8 cellular contexts compared by ENCODE assay signal in genomic region chr15:90931737-90932659, GRCh38. TPM values are rescaled to one million over a fixed set of nuclear protein-coding genes. Genes with fewer than 3 reads are reported as not detected.
DNase-seq lines count a peak whose midpoint lies in the region; ATAC-seq and TF ChIP-seq lines count a peak whose summit lies in the region.

Gene HDDC3 (minus strand): TSS chr15:90932549. CDS start chr15:90932540, 9 bp downstream.

- H3K27me3 ChIP-seq in right lobe of liver = no peaks in the 10 kb centered on the region

- peak; percentile 39 for ATAC-seq in GM19328 (IDR thresholded peaks at IDR 0.05; ENCODE audit: unreplicated experiment)
- peak; percentile 41 for ATAC-seq in HG03469 (IDR thresholded peaks at IDR 0.05; ENCODE audit: unreplicated experiment)
- peak; percentile 56 to 73 (median 66) for ATAC-seq in right lobe of liver

- H3K36me3 ChIP-seq in right lobe of liver = no peaks in the 10 kb centered on the region

- TF ChIP-seq POLR2A in right lobe of liver (IDR thresholded peaks at IDR 0.05) = peak; percentile 73

- peaks cover 0 to 37% (median 6%) of the 10 kb centered on the region in 4 donors for H3K4me1 ChIP-seq in right lobe of liver

- DNase-seq in C1 segment of cervical spinal cord (lab: John Stamatoyannopoulos, UW) (peak in 13 of 14 donors; percentile 13 to 90 (median 72)), NCI-H69 (lab: John Stamatoyannopoulos, UW) (peak; percentile 91), dermis microvascular lymphatic vessel endothelial cell (ENCODE audit: low read depth in 2 of 2) (peak; percentile 55 to 82), right lobe of liver (peak; percentile 93)
- peak; percentile 87 to 89 for DNase-seq in activated CD4-positive, alpha-beta T cell treated with anti-CD3 and anti-CD28 coated beads, Interleukin-2, amount 50 U/mL, for 24 hours (ENCODE audit: low read depth in 1 of 2, low spot score in 1 of 2)
- peak; percentile 86 to 95 for DNase-seq in stimulated activated CD4-positive, alpha-beta T cell treated with anti-CD3 and anti-CD28 coated beads, Interleukin-4, amount 100 ng/mL, for 4 hours

- peak within 1 kb of the TSS; percentile 81 to 88 (median 88) for H3K4me3 ChIP-seq in right lobe of liver

- intact Hi-C loops in right lobe of liver (cut with DNase I) = no loop called here

- H3K27ac ChIP-seq in right lobe of liver = peak within 1 kb of the TSS; percentile 93 to 96 (median 93)

- TF ChIP-seq CTCF in right lobe of liver (IDR thresholded peaks at IDR 0.05) = peak; percentile 94 to 98 (median 98)

- WGBS in right lobe of liver (ENCODE audit: insufficient coverage, low coverage, low lambda C conversion rate, missing lambda C conversion rate) = 1% methylated on average over 10 of the region's 54 CpGs

- no peaks in the 10 kb centered on the region for H3K9me3 ChIP-seq in right lobe of liver

RNA-seq across cellular contexts. Expression of gene HDDC3, which starts in this region (rescaled TPM):
- total RNA-seq in dermis microvascular lymphatic vessel endothelial cell (9.5 and 10.2 TPM in 2 replicates), right lobe of liver (10 to 100 TPM in 4 of 6 experiments, 1 to 10 TPM in 2; 8.8 to 17.6 (median 11.5) TPM)

Comparison
In these comparisons a context has a peak if more than half of its experiments do, and no peak if none do; other contexts are left out.
1. Peak in every context shown above with its lines: DNase-seq, ATAC-seq, H3K4me3 ChIP-seq and H3K27ac ChIP-seq.